In the genomic region with DNA sequence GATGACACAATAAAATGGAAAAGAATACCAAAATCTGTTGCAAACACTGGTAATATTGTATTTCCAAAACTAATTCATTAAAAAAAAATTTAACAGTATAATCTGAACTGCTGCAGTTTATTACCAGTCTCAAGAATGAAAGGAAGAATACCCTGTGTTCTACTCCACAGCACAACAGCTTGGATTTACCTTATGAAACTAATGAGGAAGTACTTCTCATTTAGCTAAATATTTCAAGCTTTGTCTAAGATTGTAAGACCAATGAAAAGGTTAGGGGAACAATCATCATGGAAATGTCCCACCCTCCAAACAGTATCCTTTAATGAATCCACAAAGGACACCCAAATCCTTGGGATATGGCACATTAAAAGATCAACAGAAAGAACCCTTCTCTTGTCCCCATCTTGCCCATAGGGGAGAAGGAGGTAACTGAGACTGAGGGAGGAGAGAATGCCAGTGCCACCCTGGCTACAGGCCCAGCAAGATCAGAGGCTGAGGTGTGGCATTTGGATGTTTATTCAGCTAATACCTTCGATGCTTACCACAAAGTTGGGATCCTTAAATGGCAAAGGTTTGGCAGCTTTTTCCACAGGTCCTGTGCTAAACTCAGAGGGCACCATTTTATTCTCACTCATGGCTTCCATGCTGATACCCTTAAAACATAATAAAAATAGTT, we compare ENCODE assay signal across 22 cellular contexts. TPM values are rescaled to one million over a fixed set of nuclear protein-coding genes. Genes with fewer than 3 reads are reported as not detected.
DNase-seq lines count a peak whose midpoint lies in the region; ATAC-seq, FAIRE-seq and TF ChIP-seq lines count a peak whose summit lies in the region.
"Had no signal": no experiment of that assay in that cellular context is flagged by ENCODE, and none has a peak within 500 bp of the region (broad histone marks: within the 10 kb centered on the region; RNA-seq: fewer than 3 reads in every experiment).

No MANE protein-coding gene starts in this region.

- no peak for TF ChIP-seq POLR2A in A549 (IDR thresholded peaks at IDR 0.05; ENCODE audit: low read length)

- H3K4me3 ChIP-seq in A549, result no peak overlapping the region
- H3K4me3 ChIP-seq in muscle layer of duodenum (ENCODE audit: low read depth in 1 of 2, low read length in 2 of 2), result no peak overlapping the region
- H3K4me3 ChIP-seq: GM23338 had no signal

- H3K36me3 ChIP-seq in muscle layer of duodenum (ENCODE audit: control insufficient read depth in 1 of 2, insufficient read depth in 2 of 2, low read length in 2 of 2), result no peaks in the 10 kb centered on the region

- peak overlapping the region; percentile 90 to 91 for H3K27ac ChIP-seq in A549
- peak overlapping the region; percentile 26 for H3K27ac ChIP-seq in muscle layer of duodenum (ENCODE audit: low read length)

- ATAC-seq in A549 (no peak), esophagus mucosa (peak; percentile 80), HG02981 (IDR thresholded peaks at IDR 0.05; ENCODE audit: unreplicated experiment) (no peak), HG03521 (IDR thresholded peaks at IDR 0.05; ENCODE audit: unreplicated experiment) (no peak)
- no peak for ATAC-seq in activated T-cell treated with anti-CD3 and anti-CD28 coated beads, Interleukin-2, amount 50 U/mL, for 72 hours (replicated peaks in 1 of 2)
- ATAC-seq: GM23338; naive thymus-derived CD8-positive, alpha-beta T cell; stimulated activated effector memory CD8-positive, alpha-beta T cell treated with anti-CD3 and anti-CD28 coated beads, Interleukin-12 subunit alpha, Interleukin-12 subunit beta, amount 100 ng/mL, for 72 hours had no signal

- 11% methylated on average over 1 of the region's 1 CpG for WGBS in A549 (ENCODE audit: missing lambda C conversion rate)

- H3K4me1 ChIP-seq in A549 (peaks cover 74% of the 10 kb centered on the region), muscle layer of duodenum (ENCODE audit: control insufficient read depth in 1 of 2, insufficient read depth in 2 of 2, low read length in 2 of 2) (peaks cover 3 to 8% of the 10 kb centered on the region in 2 donors)

- no peak for TF ChIP-seq RAD21 in A549 (conservative IDR thresholded peaks at IDR 0.05 in 1 of 2, IDR thresholded peaks at IDR 0.05 in 1 of 2)

- peaks cover 44% of the 10 kb centered on the region for H3K4me1 Mint-ChIP-seq in activated T-cell treated with anti-CD3 and anti-CD28 coated beads, Interleukin-2, amount 50 U/mL, for 72 hours (ENCODE audit: low read depth)
- peaks cover 6 to 22% of the 10 kb centered on the region in 2 donors for H3K4me1 Mint-ChIP-seq in immature natural killer cell

- H3K9me3 ChIP-seq in A549 (no peaks in the 10 kb centered on the region), muscle layer of duodenum (ENCODE audit: control insufficient read depth in 1 of 2, low read length in 2 of 2) (no peaks in the 10 kb centered on the region)

- peaks cover 1 to 2% of the 10 kb centered on the region in 2 donors for H3K36me3 Mint-ChIP-seq in activated T-cell treated with anti-CD3 and anti-CD28 coated beads, Interleukin-2, amount 50 U/mL, for 72 hours (ENCODE audit: insufficient read depth in 2 of 2)
- H3K36me3 Mint-ChIP-seq in immature natural killer cell, result peaks cover 0 to 7% (median 5%) of the 10 kb centered on the region in 3 donors
- H3K36me3 Mint-ChIP-seq: stimulated activated effector memory CD8-positive, alpha-beta T cell treated with anti-CD3 and anti-CD28 coated beads, Interleukin-12 subunit alpha, Interleukin-12 subunit beta, amount 100 ng/mL, for 72 hours had no signal

- FAIRE-seq in A549 (lab: Jason Lieb, UNC), result no peak

- no peaks in the 10 kb centered on the region for H3K9me3 Mint-ChIP-seq in activated T-cell treated with anti-CD3 and anti-CD28 coated beads, Interleukin-2, amount 50 U/mL, for 72 hours
- no peaks in the 10 kb centered on the region for H3K9me3 Mint-ChIP-seq in immature natural killer cell
- H3K9me3 Mint-ChIP-seq: endodermal cell; GM23338; naive thymus-derived CD8-positive, alpha-beta T cell; stimulated activated effector memory CD8-positive, alpha-beta T cell treated with anti-CD3 and anti-CD28 coated beads, Interleukin-12 subunit alpha, Interleukin-12 subunit beta, amount 100 ng/mL, for 72 hours had no signal

- no peak overlapping the region for H3K4me3 Mint-ChIP-seq in activated T-cell treated with anti-CD3 and anti-CD28 coated beads, Interleukin-2, amount 50 U/mL, for 72 hours
- H3K4me3 Mint-ChIP-seq in immature natural killer cell, result no peak overlapping the region
- H3K4me3 Mint-ChIP-seq: activated naive CD8-positive, alpha-beta T cell; endodermal cell; GM23338; naive thymus-derived CD8-positive, alpha-beta T cell; stimulated activated effector memory CD8-positive, alpha-beta T cell treated with anti-CD3 and anti-CD28 coated beads, Interleukin-12 subunit alpha, Interleukin-12 subunit beta, amount 100 ng/mL, for 72 hours had no signal

- no peak for TF ChIP-seq EP300 in A549 (IDR thresholded peaks at IDR 0.05)

- no peaks in the 10 kb centered on the region for H3K27me3 ChIP-seq in muscle layer of duodenum (ENCODE audit: low read depth, low read length)

- no peak overlapping the region for H3K27ac Mint-ChIP-seq in activated T-cell treated with anti-CD3 and anti-CD28 coated beads, Interleukin-2, amount 50 U/mL, for 72 hours
- H3K27ac Mint-ChIP-seq in immature natural killer cell, result no peak overlapping the region
- H3K27ac Mint-ChIP-seq: endodermal cell, GM23338 had no signal

- no peaks in the 10 kb centered on the region for H3K27me3 Mint-ChIP-seq in activated T-cell treated with anti-CD3 and anti-CD28 coated beads, Interleukin-2, amount 50 U/mL, for 72 hours (ENCODE audit: low read depth)
- H3K27me3 Mint-ChIP-seq in immature natural killer cell (ENCODE audit: low read depth in 3 of 3), result no peaks in the 10 kb centered on the region
- H3K27me3 Mint-ChIP-seq: activated naive CD8-positive, alpha-beta T cell; naive thymus-derived CD8-positive, alpha-beta T cell had no signal

- TF ChIP-seq CTCF in A549 (IDR thresholded peaks at IDR 0.05), result no peak

- DNase-seq in A549 (ENCODE audit: low read depth in 1 of 2, low spot score in 1 of 2) (peak in 1 of 2 experiments; percentile 56), LoVo (ENCODE audit: low spot score) (peak; percentile 74), immature natural killer cell (no peak)
- no peak for DNase-seq in activated T-cell treated with anti-CD3 and anti-CD28 coated beads, Interleukin-2, amount 50 U/mL, for 72 hours
- DNase-seq: activated CD8-positive, alpha-beta memory T cell treated with anti-CD3 and anti-CD28 coated beads, Interleukin-2, amount 50 U/mL, for 4 hours; central memory CD4-positive, alpha-beta T cell; DMS 273 treated with DMSO at 0.1 percent for 48 hours; endodermal cell; glutamatergic neuron; kidney glomerular epithelial cell; naive thymus-derived CD8-positive, alpha-beta T cell; NCI-H1105; NCI-H510A; right cardiac atrium; stimulated activated CD4-positive, alpha-beta T cell treated with anti-CD3 and anti-CD28 coated beads, Interleukin-4, amount 100 ng/mL, for 4 hours had no signal

- peak overlapping the region; percentile 71 for H3K4me2 ChIP-seq in A549
- H3K4me2 ChIP-seq: GM23338 had no signal

- CTCF ChIA-PET in A549 (lab: Yijun Ruan, JAX), result interaction anchor here (0.7 to 1.3 kb wide), 2 partner anchors 10 to 14 kb away, joined by 3 read pairs; no protein-coding TSS in a partner anchor

- POLR2A ChIA-PET in A549 (lab: Yijun Ruan, JAX), result interaction anchor here (0.5 to 5.6 kb wide), 2 partner anchors 17 to 22 kb away, joined by 5 to 41 read pairs; partner anchors contain the start of gene INO80C

TF ChIP-seq in A549, 52 proteins besides CTCF, POLR2A, EP300 and RAD21 (continues in another document):
- TF ChIP-seq BCL3 (IDR thresholded peaks at IDR 0.05), result no peak
- TF ChIP-seq, protein P1, sequence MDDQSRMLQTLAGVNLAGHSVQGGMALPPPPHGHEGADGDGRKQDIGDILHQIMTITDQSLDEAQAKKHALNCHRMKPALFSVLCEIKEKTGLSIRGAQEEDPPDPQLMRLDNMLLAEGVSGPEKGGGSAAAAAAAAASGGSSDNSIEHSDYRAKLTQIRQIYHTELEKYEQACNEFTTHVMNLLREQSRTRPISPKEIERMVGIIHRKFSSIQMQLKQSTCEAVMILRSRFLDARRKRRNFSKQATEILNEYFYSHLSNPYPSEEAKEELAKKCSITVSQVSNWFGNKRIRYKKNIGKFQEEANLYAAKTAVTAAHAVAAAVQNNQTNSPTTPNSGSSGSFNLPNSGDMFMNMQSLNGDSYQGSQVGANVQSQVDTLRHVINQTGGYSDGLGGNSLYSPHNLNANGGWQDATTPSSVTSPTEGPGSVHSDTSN (IDR thresholded peaks at IDR 0.05), result no peak
- TF ChIP-seq FOSB (CRISPR knock-in tag; IDR thresholded peaks at IDR 0.05), result no peak
- TF ChIP-seq CHD4 (IDR thresholded peaks at IDR 0.05; ENCODE audit: borderline replicate concordance), result no peak
- TF ChIP-seq HOXB5 (CRISPR knock-in tag; IDR thresholded peaks at IDR 0.05), result no peak
- TF ChIP-seq ELK1 (IDR thresholded peaks at IDR 0.05; ENCODE audit: low read depth, low read length), result no peak
- TF ChIP-seq NPAS2 (CRISPR knock-in tag; IDR thresholded peaks at IDR 0.05; ENCODE audit: borderline replicate concordance), result no peak

RNA-seq across cellular contexts. Expression of gene INO80C, which starts 17.7 kb away (rescaled TPM):
- polyA plus RNA-seq in A549 (2011; rRNA removed) (22.1 and 22.4 TPM in 2 replicates), A549 (2017; fragmentation: RNase III; extraction: RNeasy Plus Mini Kit Qiagen cat#74134 plus additional on column Dnase treatment) (30.8 to 34.4 TPM (median 33.3 TPM) in 3 replicates), immature natural killer cell (10 to 100 TPM; 12.7 to 28.6 (median 24.6) TPM)
- 24.2 TPM in 2 replicates for polyA plus RNA-seq in A549 (2012; cell fraction: cytosol; rRNA removed)
- 18.3 and 31.9 TPM in 2 replicates for polyA plus RNA-seq in A549 (2012; cell fraction: nucleus; rRNA removed)
- 13.1 TPM in 2 replicates for polyA minus RNA-seq in A549 (2011; rRNA and poly(A)+ RNA removed)
- total RNA-seq in esophagus mucosa, result 63.3 TPM
- total RNA-seq in activated T-cell treated with anti-CD3 and anti-CD28 coated beads, Interleukin-2, amount 50 U/mL, for 72 hours, result 10 to 100 TPM; 22.7 to 26.9 TPM
